In genomic region chr7:67302113-67303039, GRCh38 we compare ENCODE assay signal across 8 cellular contexts.
DNase-seq lines count a peak whose midpoint lies in the region; FAIRE-seq and TF ChIP-seq lines count a peak whose summit lies in the region.

No MANE protein-coding gene starts in this region.

- peaks cover 7% of the 10 kb centered on the region; the same call in 1 of the 2 replicates for H3F3A ChIP-seq in MM.1S (ENCODE audit: insufficient read depth, low read length)

- H3K4me3 ChIP-seq in HAP-1 = peak overlapping the region; percentile 81
- H3K4me3 ChIP-seq in MM.1S (ENCODE audit: low read length) = peak overlapping the region; percentile 95
- peak overlapping the region; percentile 85 for H3K4me3 ChIP-seq in neuron (ENCODE audit: low read length)
- peak overlapping the region; percentile 78 to 92 (median 88) for H3K4me3 ChIP-seq in subcutaneous abdominal adipose tissue (ENCODE audit: low read depth in 1 of 5, low read length in 5 of 5)

- peak; percentile 17 for TF ChIP-seq CTCF in MM.1S (IDR thresholded peaks at IDR 0.05; ENCODE audit: low read length)

- no peaks in the 10 kb centered on the region for H3K4me1 ChIP-seq in HAP-1
- H3K4me1 ChIP-seq in MM.1S (ENCODE audit: low read length) = no peaks in the 10 kb centered on the region
- H3K4me1 ChIP-seq in neuron (ENCODE audit: insufficient read depth, low read length) = peaks cover 9% of the 10 kb centered on the region
- peaks cover 8 to 17% (median 10%) of the 10 kb centered on the region in 5 donors for H3K4me1 ChIP-seq in subcutaneous abdominal adipose tissue (ENCODE audit: control insufficient read depth in 5 of 5, insufficient read depth in 5 of 5, low read length in 5 of 5)

- DNase-seq in HAP-1 (ENCODE audit: low spot score in 2 of 2) = peak; percentile 94 to 99
- peak; percentile 99 for DNase-seq in MM.1S
- peak; percentile 72 for DNase-seq in SIG-M5 (lab: John Stamatoyannopoulos, UW)
- DNase-seq in activated naive CD4-positive, alpha-beta T cell (lab: John Stamatoyannopoulos, UW) = peak; percentile 80 to 92 (median 90)
- DNase-seq in foreskin melanocyte = peak; percentile 99

- H3K27me3 ChIP-seq in HAP-1 (ENCODE audit: low read depth) (no peaks in the 10 kb centered on the region), MM.1S (replicated peaks; ENCODE audit: insufficient read depth, low read length) (no peaks in the 10 kb centered on the region), neuron (ENCODE audit: insufficient read depth, low read length) (no peaks in the 10 kb centered on the region), subcutaneous abdominal adipose tissue (ENCODE audit: control insufficient read depth in 5 of 5, insufficient read depth in 4 of 5, low read length in 5 of 5) (peaks cover 0 to 5% (median 0%) of the 10 kb centered on the region in 5 donors)

- H3K9ac ChIP-seq in MM.1S (ENCODE audit: low read length) (peak overlapping the region; percentile 90), subcutaneous abdominal adipose tissue (ENCODE audit: low read length in 5 of 5) (peak overlapping the region; percentile 80 to 100 (median 98))

- H3K9me3 ChIP-seq in HAP-1 (no peaks in the 10 kb centered on the region), MM.1S (replicated peaks; ENCODE audit: insufficient read depth, low read length) (no peaks in the 10 kb centered on the region), neuron (ENCODE audit: low read length) (no peaks in the 10 kb centered on the region), subcutaneous abdominal adipose tissue (ENCODE audit: control insufficient read depth in 5 of 5, low read length in 5 of 5) (no peaks in the 10 kb centered on the region)

- H3K36me3 ChIP-seq in HAP-1 (replicated peaks) (peaks cover 7% of the 10 kb centered on the region), MM.1S (replicated peaks; ENCODE audit: insufficient read depth, low read length) (no peaks in the 10 kb centered on the region), neuron (ENCODE audit: insufficient read depth, low read length) (peaks cover 10% of the 10 kb centered on the region), subcutaneous abdominal adipose tissue (ENCODE audit: control insufficient read depth in 5 of 5, insufficient read depth in 5 of 5, low read length in 5 of 5) (peaks cover 0 to 6% (median under 1%) of the 10 kb centered on the region in 5 donors)

- FAIRE-seq in G401.6 (lab: Jason Lieb, UNC) = peak; percentile 98

- H3K27ac ChIP-seq in MM.1S (ENCODE audit: low read length) = peak overlapping the region; percentile 88
- peak overlapping the region; percentile 90 for H3K27ac ChIP-seq in subcutaneous abdominal adipose tissue (ENCODE audit: low read depth, low read length)

- peaks cover 41% of the 10 kb centered on the region for H3K79me2 ChIP-seq in MM.1S (ENCODE audit: low read length)

- in situ Hi-C loops in HAP-1 (cut with MboI; ENCODE audit: low sequenced_read_pairs) = no loop called here

- no peaks in the 10 kb centered on the region for H4K20me1 ChIP-seq in MM.1S (ENCODE audit: insufficient read depth, low read length)

- H3K4me2 ChIP-seq in MM.1S (ENCODE audit: low read depth, low read length) = peak overlapping the region; percentile 60; the same call in 1 of the 2 replicates

- no peaks in the 10 kb centered on the region for H3K9me2 ChIP-seq in MM.1S (replicated peaks; ENCODE audit: insufficient read depth, low read length)

- H2AFZ ChIP-seq in MM.1S (ENCODE audit: low read length) = peak overlapping the region; percentile 91
- H2AFZ ChIP-seq in neuron (ENCODE audit: low read depth, low read length) = peak overlapping the region; percentile 29

Comparison
In these comparisons a context has a peak if more than half of its experiments do, and no peak if none do; other contexts are left out.
1. Peak in every context shown above with its lines: DNase-seq, H3K4me3 ChIP-seq and H3K27ac ChIP-seq.